In genomic region chr22:40415531-40416266, GRCh38 we compare ENCODE assay signal across 10 cellular contexts. TPM values are rescaled to one million over a fixed set of nuclear protein-coding genes. Genes with fewer than 3 reads are reported as not detected.
DNase-seq lines count a peak whose midpoint lies in the region; ATAC-seq and FAIRE-seq lines count a peak whose summit lies in the region.
"Had no signal": no experiment of that assay in that cellular context is flagged by ENCODE, and none has a peak within 500 bp of the region (broad histone marks: within the 10 kb centered on the region; RNA-seq: fewer than 3 reads in every experiment).

No MANE protein-coding gene starts in this region.

- CTCF ChIA-PET in activated CD4-positive, alpha-beta T cell treated with anti-CD3 and anti-CD28 coated beads for 36 hours (lab: Charles Lee): interaction anchor here (1.4 to 3.0 kb wide), 3 partner anchors 8 to 72 kb away, joined by 4 to 8 read pairs (median 6); no protein-coding TSS in a partner anchor

- ATAC-seq in activated CD4-positive, alpha-beta T cell treated with anti-CD3 and anti-CD28 coated beads for 36 hours: no peak
- ATAC-seq in effector memory CD8-positive, alpha-beta T cell (replicated peaks): peak; percentile 43
- ATAC-seq in sciatic nerve: peak; percentile 23
- ATAC-seq in HG03139 (IDR thresholded peaks at IDR 0.05; ENCODE audit: unreplicated experiment): no peak

- H3K4me1 Mint-ChIP-seq in activated CD4-positive, alpha-beta T cell treated with anti-CD3 and anti-CD28 coated beads for 36 hours: peaks cover 20% of the 10 kb centered on the region
- H3K4me1 Mint-ChIP-seq in effector memory CD8-positive, alpha-beta T cell (ENCODE audit: low read depth in 2 of 2): peaks cover 28 to 32% of the 10 kb centered on the region in 2 donors

- intact Hi-C loops in activated CD4-positive, alpha-beta T cell treated with anti-CD3 and anti-CD28 coated beads for 36 hours (cut with DNase I, micrococcal nuclease): no loop called here
- intact Hi-C loops in sciatic nerve (cut with DNase I): no loop called here

- POLR2A ChIA-PET in activated CD4-positive, alpha-beta T cell treated with anti-CD3 and anti-CD28 coated beads for 36 hours (lab: Charles Lee): interaction anchor here (0.6 to 0.9 kb wide), 3 partner anchors 15 to 86 kb away, joined by 3 read pairs; no protein-coding TSS in a partner anchor

- peak overlapping the region; percentile 72 for H3K27ac Mint-ChIP-seq in activated CD4-positive, alpha-beta T cell treated with anti-CD3 and anti-CD28 coated beads for 36 hours
- H3K27ac Mint-ChIP-seq in effector memory CD8-positive, alpha-beta T cell: peak overlapping the region; percentile 73 to 78

- no peaks in the 10 kb centered on the region for H3K27me3 Mint-ChIP-seq in activated CD4-positive, alpha-beta T cell treated with anti-CD3 and anti-CD28 coated beads for 36 hours
- H3K27me3 Mint-ChIP-seq in effector memory CD8-positive, alpha-beta T cell: no peaks in the 10 kb centered on the region

- H3K9me3 Mint-ChIP-seq in activated CD4-positive, alpha-beta T cell treated with anti-CD3 and anti-CD28 coated beads for 36 hours (ENCODE audit: low read depth): no peaks in the 10 kb centered on the region
- H3K9me3 Mint-ChIP-seq in effector memory CD8-positive, alpha-beta T cell: no peaks in the 10 kb centered on the region

- no peak overlapping the region for H3K4me3 Mint-ChIP-seq in activated CD4-positive, alpha-beta T cell treated with anti-CD3 and anti-CD28 coated beads for 36 hours
- peak overlapping the region in 1 of 2 donors; percentile 15 for H3K4me3 Mint-ChIP-seq in effector memory CD8-positive, alpha-beta T cell

- DNase-seq in activated CD4-positive, alpha-beta T cell treated with anti-CD3 and anti-CD28 coated beads for 36 hours: no peak
- no peak for DNase-seq in activated CD4-positive, alpha-beta T cell treated with anti-CD3 and anti-CD28 coated beads, Interleukin-2, amount 50 U/mL, for 48 hours
- DNase-seq in NCI-H510A treated with DMSO at 0.1 percent for 48 hours (lab: John Stamatoyannopoulos, UW) (peak; percentile 33), sciatic nerve (ENCODE audit: low spot score) (no peak), frontal cortex (ENCODE audit: low spot score in 2 of 2) (no peak), NCI-H82 (lab: John Stamatoyannopoulos, UW) (no peak)
- no peak for DNase-seq in effector memory CD8-positive, alpha-beta T cell
- DNase-seq: ACHN, islet precursor cell had no signal

- FAIRE-seq in frontal cortex (lab: Jason Lieb, UNC): no peak

- H3K36me3 Mint-ChIP-seq in activated CD4-positive, alpha-beta T cell treated with anti-CD3 and anti-CD28 coated beads for 36 hours (ENCODE audit: low read depth): peaks cover 28% of the 10 kb centered on the region
- peaks cover 42% of the 10 kb centered on the region for H3K36me3 Mint-ChIP-seq in effector memory CD8-positive, alpha-beta T cell (ENCODE audit: insufficient read depth)

RNA-seq across cellular contexts. Expression of gene SGSM3, which starts 45.3 kb away (rescaled TPM):
- 10 to 100 TPM; 52.7 to 53.4 TPM for total RNA-seq in activated CD4-positive, alpha-beta T cell treated with anti-CD3 and anti-CD28 coated beads for 36 hours
- total RNA-seq in sciatic nerve (55.9 TPM), frontal cortex (42.8 TPM)

Comparison
In these comparisons a context has a peak if more than half of its experiments do, and no peak if none do; other contexts are left out.
1. ATAC-seq: peak in effector memory CD8-positive, alpha-beta T cell (single experiment) and sciatic nerve (single experiment); none in activated CD4-positive, alpha-beta T cell treated with anti-CD3 and anti-CD28 coated beads for 36 hours (single experiment) and HG03139 (single experiment).